ENCODE assay signal across 20 cellular contexts in genomic region chr7:6656413-6656812, GRCh38.
"Had no signal": no experiment of that assay in that cellular context is flagged by ENCODE, and none has a peak within 500 bp of the region (broad histone marks: within the 10 kb centered on the region; RNA-seq: fewer than 3 reads in every experiment).

No MANE protein-coding gene starts in this region.

- ATAC-seq: mucosa of descending colon; natural killer cell; sciatic nerve; stimulated activated naive B cell treated with anti-CD40 and anti-IgM and Interleukin-4, amounts not matched to agents 10 μg/mL and 1 μg/mL and 100 μg/mL, for 72 hours had no signal

- H3K27ac Mint-ChIP-seq: natural killer cell, progenitor cell of endocrine pancreas had no signal

- H3K4me3 ChIP-seq: colonic mucosa, mucosa of descending colon, ovary, skin epidermis, stomach, uterus had no signal

- H3K9me3 Mint-ChIP-seq: natural killer cell; stimulated activated naive B cell treated with anti-CD40 and anti-IgM and Interleukin-4, amounts not matched to agents 10 μg/mL and 1 μg/mL and 100 μg/mL, for 72 hours had no signal

- H3K9me3 ChIP-seq: colonic mucosa, ovary, uterus had no signal

- H3K27ac ChIP-seq: colonic mucosa, ovary, skin epidermis, stomach, uterus had no signal

- H3K4me3 Mint-ChIP-seq: natural killer cell; neural crest cell; stimulated activated naive B cell treated with anti-CD40 and anti-IgM and Interleukin-4, amounts not matched to agents 10 μg/mL and 1 μg/mL and 100 μg/mL, for 72 hours had no signal

- H3K4me1 ChIP-seq: colonic mucosa, uterus had no signal

- H3K27me3 Mint-ChIP-seq: stimulated activated naive B cell treated with anti-CD40 and anti-IgM and Interleukin-4, amounts not matched to agents 10 μg/mL and 1 μg/mL and 100 μg/mL, for 72 hours had no signal

- FAIRE-seq: endothelial cell of umbilical vein had no signal

- H3K36me3 Mint-ChIP-seq: natural killer cell had no signal

- H3K27me3 ChIP-seq: colonic mucosa, ovary, stomach, uterus had no signal

- H3K36me3 ChIP-seq: ovary, uterus had no signal

- DNase-seq: colonic mucosa; dermis blood vessel endothelial cell; erythroblast; foreskin melanocyte; hippocampal formation; kidney glomerular epithelial cell; mammary epithelial cell; natural killer cell; ovary; stimulated activated CD4-positive, alpha-beta T cell treated with anti-CD3 and anti-CD28 coated beads, Interleukin-2, amount 100 ng/mL, for 24 hours; stimulated activated CD4-positive, alpha-beta T cell treated with anti-CD3 and anti-CD28 coated beads, Interleukin-4, amount 100 ng/mL, for 4 hours; stimulated activated naive B cell treated with anti-CD40 and anti-IgM and Interleukin-4, amounts not matched to agents 10 μg/mL and 1 μg/mL and 100 μg/mL, for 72 hours; uterus had no signal
